In genomic region chr6:168016176-168016620, GRCh38 we compare ENCODE assay signal across 19 cellular contexts. TPM values are rescaled to one million over a fixed set of nuclear protein-coding genes. Genes with fewer than 3 reads are reported as not detected.
A peak's percentile ranks its signal among the peaks of the same experiment; 100 is the strongest.
DNase-seq lines count a peak whose midpoint lies in the region; TF ChIP-seq lines count a peak whose summit lies in the region.
"Had no signal": no experiment of that assay in that cellular context is flagged by ENCODE, and none has a peak within 500 bp of the region (broad histone marks: within the 10 kb centered on the region; RNA-seq: fewer than 3 reads in every experiment).

No MANE protein-coding gene starts in this region.

- DNase-seq in SJCRH30, result no peak
- peak; percentile 22 for DNase-seq in ecto neural progenitor cell (ENCODE audit: low spot score)
- no peak for DNase-seq in neural progenitor cell (ENCODE audit: low spot score)
- DNase-seq in uterus, result no peak
- DNase-seq in NCI-H2107 treated with DMSO at 0.1 percent for 48 hours (lab: John Stamatoyannopoulos, UW; ENCODE audit: unreplicated experiment), result no peak
- DNase-seq in CD4-positive, alpha-beta memory T cell, result no peak
- no peak for DNase-seq in 8988T
- DNase-seq: AML-193; Calu3; CD4-positive, CD25-positive, alpha-beta regulatory T cell; GF-D8; NCI-H1105; NCI-H2081; NCI-H510A treated with DMSO at 0.1 percent for 48 hours; NCI-H774 had no signal

- H3K36me3 ChIP-seq in SJCRH30, result no peaks in the 10 kb centered on the region
- no peaks in the 10 kb centered on the region for H3K36me3 ChIP-seq in neural progenitor cell
- H3K36me3 ChIP-seq in uterus, result no peaks in the 10 kb centered on the region
- no peaks in the 10 kb centered on the region for H3K36me3 ChIP-seq in CD4-positive, alpha-beta memory T cell (ENCODE audit: insufficient read depth, low read length)

- H3K27me3 ChIP-seq in SJCRH30 (no peaks in the 10 kb centered on the region; the same call in 1 of the 2 replicates), neural progenitor cell (no peaks in the 10 kb centered on the region), uterus (no peaks in the 10 kb centered on the region)
- H3K27me3 ChIP-seq in CD4-positive, alpha-beta memory T cell (ENCODE audit: insufficient read depth, low read length), result no peaks in the 10 kb centered on the region

- peaks cover 14% of the 10 kb centered on the region for H3K9me3 ChIP-seq in SJCRH30 (replicated peaks)
- peaks cover 7% of the 10 kb centered on the region for H3K9me3 ChIP-seq in neural progenitor cell (ENCODE audit: low read depth)
- no peaks in the 10 kb centered on the region for H3K9me3 ChIP-seq in uterus
- no peaks in the 10 kb centered on the region for H3K9me3 ChIP-seq in CD4-positive, alpha-beta memory T cell (ENCODE audit: control insufficient read depth in 1 of 2, low read length in 2 of 2)

- H3K4me1 ChIP-seq in SJCRH30 (peaks cover 18% of the 10 kb centered on the region), neural progenitor cell (peaks cover 5% of the 10 kb centered on the region), uterus (no peaks in the 10 kb centered on the region)
- H3K4me1 ChIP-seq in CD4-positive, alpha-beta memory T cell (ENCODE audit: insufficient read depth, low read length), result no peaks in the 10 kb centered on the region

- no peaks in the 10 kb centered on the region for H3K79me2 ChIP-seq in neural progenitor cell (ENCODE audit: low read depth)

- intact Hi-C loops in uterus (cut with DNase I; ENCODE audit: low total_unique reads), result no loop called here
- intact Hi-C loops in CD4-positive, alpha-beta memory T cell (cut with micrococcal nuclease), result no loop called here

- POLR2A ChIA-PET in CD4-positive, alpha-beta memory T cell (lab: Charles Lee; ENCODE audit: partially characterized antibody), result no interaction called here

- H3K4me2 ChIP-seq in neural progenitor cell, result no peak overlapping the region

- H3K27me3 Mint-ChIP-seq in neural progenitor cell (ENCODE audit: insufficient read depth, low read depth), result peaks cover 2% of the 10 kb centered on the region
- H3K27me3 Mint-ChIP-seq in CD4-positive, alpha-beta memory T cell, result peaks cover 5 to 6% of the 10 kb centered on the region in 2 donors

- no peaks in the 10 kb centered on the region for H3F3A ChIP-seq in neural progenitor cell (ENCODE audit: low read depth)

- no peak overlapping the region for H3K27ac Mint-ChIP-seq in neural progenitor cell
- no peak overlapping the region for H3K27ac Mint-ChIP-seq in CD4-positive, alpha-beta memory T cell
- H3K27ac Mint-ChIP-seq: CD4-positive, CD25-positive, alpha-beta regulatory T cell had no signal

- no peak overlapping the region for H3K4me3 Mint-ChIP-seq in neural progenitor cell
- no peak overlapping the region for H3K4me3 Mint-ChIP-seq in CD4-positive, alpha-beta memory T cell
- H3K4me3 Mint-ChIP-seq: CD4-positive, CD25-positive, alpha-beta regulatory T cell had no signal

- H3K27ac ChIP-seq in SJCRH30 (no peak overlapping the region), neural progenitor cell (no peak overlapping the region), uterus (no peak overlapping the region)
- H3K27ac ChIP-seq in CD4-positive, alpha-beta memory T cell (ENCODE audit: low read depth, low read length), result no peak overlapping the region

- H3K4me3 ChIP-seq in SJCRH30 (peak overlapping the region; percentile 10; the same call in 1 of the 2 replicates), neural progenitor cell (no peak overlapping the region), uterus (no peak overlapping the region)
- H3K4me3 ChIP-seq in CD4-positive, alpha-beta memory T cell (ENCODE audit: low read length in 2 of 2), result no peak overlapping the region
- H3K4me3 ChIP-seq: K562, SK-N-MC had no signal

- no peaks in the 10 kb centered on the region for H3K36me3 Mint-ChIP-seq in neural progenitor cell
- peaks cover 0 to 4% of the 10 kb centered on the region in 2 donors for H3K36me3 Mint-ChIP-seq in CD4-positive, alpha-beta memory T cell
- H3K36me3 Mint-ChIP-seq: CD4-positive, CD25-positive, alpha-beta regulatory T cell had no signal

- CTCF ChIA-PET in CD4-positive, alpha-beta memory T cell (lab: Charles Lee; ENCODE audit: partially characterized antibody), result no interaction called here

- peaks cover 3% of the 10 kb centered on the region for H3K4me1 Mint-ChIP-seq in neural progenitor cell
- no peaks in the 10 kb centered on the region for H3K4me1 Mint-ChIP-seq in CD4-positive, alpha-beta memory T cell
- H3K4me1 Mint-ChIP-seq: CD4-positive, CD25-positive, alpha-beta regulatory T cell had no signal

- no peak for TF ChIP-seq POLR2A in uterus (IDR thresholded peaks at IDR 0.05)

- H3K9ac ChIP-seq in neural progenitor cell, result no peak overlapping the region

- peak overlapping the region; percentile 60 for H2AFZ ChIP-seq in neural progenitor cell (replicated peaks)

- peaks cover 28% of the 10 kb centered on the region for H3K9me3 Mint-ChIP-seq in neural progenitor cell
- H3K9me3 Mint-ChIP-seq in CD4-positive, alpha-beta memory T cell, result peaks cover 0 to 28% (median 20%) of the 10 kb centered on the region in 8 donors

- no peak for TF ChIP-seq CTCF in neural progenitor cell (IDR thresholded peaks at IDR 0.05)
- no peak for TF ChIP-seq CTCF in uterus (IDR thresholded peaks at IDR 0.05)

- no peaks in the 10 kb centered on the region for H4K20me1 ChIP-seq in neural progenitor cell (ENCODE audit: low read depth)

RNA-seq across cellular contexts. Expression of gene KIF25, which starts 18.7 kb away (rescaled TPM):
- total RNA-seq in SJCRH30 (2014; rRNA removed; shearing (Covaris generic)), result 0.51 TPM in 1 of 2 replicates, not detected in the other
- total RNA-seq in neural progenitor cell (ENCODE audit: low replicate concordance) (1.2 and 1.5 TPM in 2 replicates), uterus (under 1 TPM in 1 of 4 donors, not detected in 3; 0.28 TPM)
- total RNA-seq in CD4-positive, alpha-beta memory T cell, result not detected
- not detected for polyA plus RNA-seq in CD4-positive, alpha-beta memory T cell
- total RNA-seq: Calu3; CD4-positive, CD25-positive, alpha-beta regulatory T cell; OCI-LY7; Right ventricle myocardium inferior had no signal
- polyA plus RNA-seq: CD4-positive, CD25-positive, alpha-beta regulatory T cell had no signal
